ENCODE assay signal across 1 cellular context in genomic region chr10:117078168-117078837, GRCh38.
TF ChIP-seq lines count a peak whose summit lies in the region.

No MANE protein-coding gene starts in this region.

TF ChIP-seq in HepG2, 621 proteins besides CTCF, POLR2A, EP300 and RAD21:
- TF ChIP-seq ZNF652 (CRISPR knock-in tag; IDR thresholded peaks at IDR 0.05; ENCODE audit: borderline replicate concordance, low read depth): peak; percentile 86
- TF ChIP-seq, protein P1, sequence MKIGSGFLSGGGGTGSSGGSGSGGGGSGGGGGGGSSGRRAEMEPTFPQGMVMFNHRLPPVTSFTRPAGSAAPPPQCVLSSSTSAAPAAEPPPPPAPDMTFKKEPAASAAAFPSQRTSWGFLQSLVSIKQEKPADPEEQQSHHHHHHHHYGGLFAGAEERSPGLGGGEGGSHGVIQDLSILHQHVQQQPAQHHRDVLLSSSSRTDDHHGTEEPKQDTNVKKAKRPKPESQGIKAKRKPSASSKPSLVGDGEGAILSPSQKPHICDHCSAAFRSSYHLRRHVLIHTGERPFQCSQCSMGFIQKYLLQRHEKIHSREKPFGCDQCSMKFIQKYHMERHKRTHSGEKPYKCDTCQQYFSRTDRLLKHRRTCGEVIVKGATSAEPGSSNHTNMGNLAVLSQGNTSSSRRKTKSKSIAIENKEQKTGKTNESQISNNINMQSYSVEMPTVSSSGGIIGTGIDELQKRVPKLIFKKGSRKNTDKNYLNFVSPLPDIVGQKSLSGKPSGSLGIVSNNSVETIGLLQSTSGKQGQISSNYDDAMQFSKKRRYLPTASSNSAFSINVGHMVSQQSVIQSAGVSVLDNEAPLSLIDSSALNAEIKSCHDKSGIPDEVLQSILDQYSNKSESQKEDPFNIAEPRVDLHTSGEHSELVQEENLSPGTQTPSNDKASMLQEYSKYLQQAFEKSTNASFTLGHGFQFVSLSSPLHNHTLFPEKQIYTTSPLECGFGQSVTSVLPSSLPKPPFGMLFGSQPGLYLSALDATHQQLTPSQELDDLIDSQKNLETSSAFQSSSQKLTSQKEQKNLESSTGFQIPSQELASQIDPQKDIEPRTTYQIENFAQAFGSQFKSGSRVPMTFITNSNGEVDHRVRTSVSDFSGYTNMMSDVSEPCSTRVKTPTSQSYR (CRISPR knock-in tag; IDR thresholded peaks at IDR 0.05; ENCODE audit: borderline replicate concordance): no peak
TF ChIP-seq in HepG2: peak in this region for 1.
